25 cellular contexts compared by ENCODE assay signal in the genomic region with DNA sequence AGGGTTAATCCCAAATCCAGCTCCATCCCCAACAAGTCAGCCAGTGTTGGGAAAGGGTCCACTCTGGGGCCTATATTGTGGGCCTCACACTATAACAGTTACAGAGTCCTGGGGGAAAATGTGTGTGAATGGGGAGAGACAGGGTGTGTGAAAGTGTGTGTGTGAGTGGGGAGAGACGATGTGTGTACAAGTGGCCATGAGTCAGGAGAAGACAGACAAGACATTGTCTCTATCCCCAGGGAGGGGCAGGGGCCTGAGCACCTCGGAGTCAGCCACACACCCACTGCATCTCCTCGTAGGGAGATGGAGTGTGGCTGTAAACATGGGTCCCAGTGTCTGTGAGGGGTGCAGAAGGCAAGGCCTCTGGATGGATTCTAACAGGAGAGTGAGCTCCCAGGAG. TPM values are rescaled to one million over a fixed set of nuclear protein-coding genes. Genes with fewer than 3 reads are reported as not detected.
"Had no signal": no experiment of that assay in that cellular context is flagged by ENCODE, and none has a peak within 500 bp of the region (broad histone marks: within the 10 kb centered on the region; RNA-seq: fewer than 3 reads in every experiment).

No MANE protein-coding gene starts in this region.

- H3K36me3 ChIP-seq: heart left ventricle, tibial artery had no signal

- H3K36me3 Mint-ChIP-seq: natural killer cell had no signal

- H3K4me3 ChIP-seq: heart left ventricle, tibial artery had no signal

- H3K27ac ChIP-seq: epithelial cell of prostate, foreskin keratinocyte, heart left ventricle, tibial artery, VCaP had no signal

- H3K4me3 Mint-ChIP-seq: T-helper 1 cell treated with Interleukin-12 subunit alpha and Interleukin-12 subunit beta and Interleukin-4 antibody, amounts not matched to agents 30 μg/mL and 1 μg/mL, for 36 hours had no signal

- ATAC-seq: foreskin keratinocyte, heart left ventricle, left ventricle myocardium superior, natural killer cell had no signal

- H3K9me3 ChIP-seq: heart left ventricle, tibial artery had no signal

- H3K4me1 ChIP-seq: foreskin keratinocyte had no signal

- DNase-seq: activated CD4-positive, alpha-beta T cell treated with anti-CD3 and anti-CD28 coated beads for 1 hour; activated CD8-positive, alpha-beta memory T cell treated with anti-CD3 and anti-CD28 coated beads for 24 hours; activated CD8-positive, alpha-beta memory T cell treated with anti-CD3 and anti-CD28 coated beads, Interleukin-2, amount 50 U/mL, for 48 hours; activated effector memory CD4-positive, alpha-beta T cell treated with Interleukin-2 at 50 U/mL for 16 hours; activated naive CD4-positive, alpha-beta T cell treated with anti-CD3 and anti-CD28 coated beads, Interleukin-2, amount 50 U/mL, for 16 hours; activated T-cell treated with anti-CD3 and anti-CD28 coated beads, Interleukin-2, amount 50 U/mL, for 48 hours; foreskin keratinocyte; heart left ventricle; kidney glomerular epithelial cell; left ventricle myocardium superior; mesenchymal stem cell; natural killer cell; stimulated activated CD4-positive, alpha-beta T cell treated with anti-CD3 and anti-CD28 coated beads, Interleukin-12 subunit alpha, Interleukin-12 subunit beta, amount 100 ng/mL, for 4 hours; stimulated activated CD4-positive, alpha-beta T cell treated with anti-CD3 and anti-CD28 coated beads, Interleukin-1b, Interleukin-23, amount 100 ng/mL, for 48 hours; stimulated activated naive CD4-positive, alpha-beta T cell treated with Interleukin-2 at 50 U/mL for 16 hours; tibial artery had no signal

- H3K4me1 Mint-ChIP-seq: natural killer cell had no signal

- H3K27ac Mint-ChIP-seq: natural killer cell; progenitor cell of endocrine pancreas; T-helper 1 cell treated with Interleukin-12 subunit alpha and Interleukin-12 subunit beta and Interleukin-4 antibody, amounts not matched to agents 30 μg/mL and 1 μg/mL, for 36 hours had no signal

- H3K9me3 Mint-ChIP-seq: natural killer cell; T-helper 1 cell treated with Interleukin-12 subunit alpha and Interleukin-12 subunit beta and Interleukin-4 antibody, amounts not matched to agents 30 μg/mL and 1 μg/mL, for 36 hours had no signal

RNA-seq across cellular contexts. Expression of a gene that starts 2.9 kb away (rescaled TPM):
- total RNA-seq: dermis microvascular lymphatic vessel endothelial cell, fibroblast of lung, foreskin keratinocyte, left ventricle myocardium superior, natural killer cell, progenitor cell of endocrine pancreas had no signal
- polyA plus RNA-seq: fibroblast of lung, foreskin keratinocyte, heart left ventricle had no signal

RNA-seq across cellular contexts. Expression of a gene that starts 57.6 kb away (rescaled TPM):
- total RNA-seq: astrocyte, dermis microvascular lymphatic vessel endothelial cell, fibroblast of lung, foreskin keratinocyte, heart left ventricle, left ventricle myocardium superior, natural killer cell, progenitor cell of endocrine pancreas, urinary bladder had no signal
- polyA plus RNA-seq: adipose tissue, fibroblast of lung, foreskin keratinocyte, heart left ventricle, urinary bladder had no signal
